In genomic region chr19:48484247-48484893, GRCh38 we compare ENCODE assay signal across 20 cellular contexts. TPM values are rescaled to one million over a fixed set of nuclear protein-coding genes. Genes with fewer than 3 reads are reported as not detected.
DNase-seq lines count a peak whose midpoint lies in the region; ATAC-seq, FAIRE-seq and TF ChIP-seq lines count a peak whose summit lies in the region.
"Had no signal": no experiment of that assay in that cellular context is flagged by ENCODE, and none has a peak within 500 bp of the region (broad histone marks: within the 10 kb centered on the region; RNA-seq: fewer than 3 reads in every experiment).

No MANE protein-coding gene starts in this region.

- no peaks in the 10 kb centered on the region for H3K36me3 Mint-ChIP-seq in activated naive CD4-positive, alpha-beta T cell treated with anti-CD3 and anti-CD28 coated beads, Interleukin-2, amount 50 U/mL, for 24 hours
- H3K36me3 Mint-ChIP-seq in neural progenitor cell: peaks cover 20% of the 10 kb centered on the region
- H3K36me3 Mint-ChIP-seq in stimulated activated memory B cell treated with anti-CD40 and anti-IgM and Interleukin-4, amounts not matched to agents 10 μg/mL and 1 μg/mL and 100 μg/mL, for 72 hours: peaks cover 4% of the 10 kb centered on the region

- peak in 1 of 2 experiments; percentile 64; a peak in 2 of 3 replicates for TF ChIP-seq POLR2A in H1 (IDR thresholded peaks at IDR 0.05; ENCODE audit: control extremely low read depth in 1 of 2, low read depth in 2 of 2, low read length in 2 of 2)

- H3K9ac ChIP-seq in H1 (replicated peaks in 1 of 4; ENCODE audit: extremely low read depth in 1 of 4, low read depth in 3 of 4, low read length in 3 of 4): no peak overlapping the region
- H3K9ac ChIP-seq in neural progenitor cell: no peak overlapping the region
- H3K9ac ChIP-seq: BLaER1 had no signal

- no peak for FAIRE-seq in H1 (lab: Jason Lieb, UNC)
- FAIRE-seq in GM19239 (lab: Jason Lieb, UNC): no peak
- FAIRE-seq: D721Med had no signal

- H4K5ac ChIP-seq in H1 (ENCODE audit: insufficient read length, low read depth, low read length): no peak overlapping the region

- no peak for DNase-seq in activated naive CD4-positive, alpha-beta T cell treated with anti-CD3 and anti-CD28 coated beads, Interleukin-2, amount 50 U/mL, for 16 hours
- DNase-seq in H1 (ENCODE audit: low read depth in 1 of 2, low spot score in 2 of 2): no peak
- DNase-seq in neural progenitor cell (ENCODE audit: low spot score): no peak
- no peak for DNase-seq in GM19239 (ENCODE audit: insufficient read length, low spot score)
- DNase-seq in NCI-H1092 (lab: John Stamatoyannopoulos, UW): no peak
- DNase-seq: CD8-positive, alpha-beta T cell; DMS79 treated with DMSO at 0.1 percent for 48 hours; MV-4-11; NCI-H1436; NCI-H2029 treated with DMSO at 0.1 percent for 48 hours; NCI-H510A treated with DMSO at 0.1 percent for 48 hours; Right ventricle myocardium superior had no signal

- WGBS in H1 (ENCODE audit: extremely low coverage in 1 of 2, insufficient coverage in 1 of 2, insufficient read length in 1 of 2, insufficient replicate concordance in 2 of 2, low coverage in 1 of 2, low lambda C conversion rate in 2 of 2, missing lambda C conversion rate in 1 of 2), 2 experiments: 94% methylated on average over 16 of the region's 16 CpGs; no CpG with 5 or more reads in 1 of the 2 experiments

- H4K20me1 ChIP-seq in H1 (replicated peaks in 1 of 2; ENCODE audit: control insufficient read depth in 1 of 2, insufficient read depth in 2 of 2, low read length in 2 of 2): peaks cover 3 to 7% of the 10 kb centered on the region in 2 experiments
- peaks cover 6% of the 10 kb centered on the region for H4K20me1 ChIP-seq in neural progenitor cell (ENCODE audit: low read depth)

- no peak for ATAC-seq in stimulated activated memory B cell treated with anti-CD40 and anti-IgM and Interleukin-4, amounts not matched to agents 10 μg/mL and 1 μg/mL and 100 μg/mL, for 72 hours
- ATAC-seq: CD8-positive, alpha-beta T cell had no signal

- H2BK12ac ChIP-seq in H1 (ENCODE audit: low read depth, low read length): no peak overlapping the region

- POLR2A ChIA-PET in HEK293 (lab: Yijun Ruan, JAX): no interaction called here
- POLR2A ChIA-PET in H1 (lab: Charles Lee; ENCODE audit: partially characterized antibody): interaction anchor here (0.6 to 2.2 kb wide), 9 partner anchors 10 to 107 kb away, joined by 3 to 13 read pairs (median 3); no protein-coding TSS in a partner anchor

- H3K18ac ChIP-seq in H1 (ENCODE audit: extremely low read depth, low read length): no peak overlapping the region

- H3K23me2 ChIP-seq in H1 (ENCODE audit: low read depth, low read length): peaks cover 3% of the 10 kb centered on the region; the same call in 1 of the 2 replicates

- H3K79me2 ChIP-seq in H1 (ENCODE audit: control insufficient read depth in 1 of 2, insufficient read depth in 2 of 2, low read length in 2 of 2): no peaks in the 10 kb centered on the region
- H3K79me2 ChIP-seq in neural progenitor cell (ENCODE audit: low read depth): no peaks in the 10 kb centered on the region

- H3K4me2 ChIP-seq in H1 (ENCODE audit: insufficient read depth in 1 of 2, low read depth in 2 of 2, low read length in 2 of 2) (no peak overlapping the region), neural progenitor cell (no peak overlapping the region)
- H3K4me2 ChIP-seq: BLaER1 had no signal

- TF ChIP-seq CTCF in HEK293 (tag by site-specific recombination; IDR thresholded peaks at IDR 0.05) (no peak), H1 (IDR thresholded peaks at IDR 0.05; ENCODE audit: control extremely low read depth in 1 of 3, insufficient read depth in 1 of 3, low read depth in 1 of 3, low read length in 3 of 3) (no peak), neural progenitor cell (IDR thresholded peaks at IDR 0.05) (no peak)

- TF ChIP-seq RAD21 in H1 (IDR thresholded peaks at IDR 0.05 in 1 of 2, conservative IDR thresholded peaks at IDR 0.05 in 1 of 2; ENCODE audit: low read depth in 2 of 2, low read length in 2 of 2): no peak

- no peak for TF ChIP-seq EP300 in H1 (IDR thresholded peaks at IDR 0.05; ENCODE audit: borderline replicate concordance in 1 of 2, low read depth in 2 of 2, low read length in 2 of 2)

- peak overlapping the region; percentile 66 for H3K27ac Mint-ChIP-seq in activated naive CD4-positive, alpha-beta T cell treated with anti-CD3 and anti-CD28 coated beads, Interleukin-2, amount 50 U/mL, for 24 hours
- H3K27ac Mint-ChIP-seq in neural progenitor cell: peak overlapping the region; percentile 6
- no peak overlapping the region for H3K27ac Mint-ChIP-seq in stimulated activated memory B cell treated with anti-CD40 and anti-IgM and Interleukin-4, amounts not matched to agents 10 μg/mL and 1 μg/mL and 100 μg/mL, for 72 hours
- H3K27ac Mint-ChIP-seq: CD8-positive, alpha-beta T cell had no signal

- H3K9me3 ChIP-seq in HEK293 (ENCODE audit: control insufficient read depth, insufficient read depth, low read depth, low read length): no peaks in the 10 kb centered on the region
- H3K9me3 ChIP-seq in H1 (ENCODE audit: insufficient read depth in 2 of 2, low read depth in 1 of 2, low read length in 1 of 2): no peaks in the 10 kb centered on the region
- H3K9me3 ChIP-seq in neural progenitor cell (ENCODE audit: low read depth): no peaks in the 10 kb centered on the region
- H3K9me3 ChIP-seq: BLaER1 had no signal

- no peaks in the 10 kb centered on the region for H3K9me3 Mint-ChIP-seq in activated naive CD4-positive, alpha-beta T cell treated with anti-CD3 and anti-CD28 coated beads, Interleukin-2, amount 50 U/mL, for 24 hours
- H3K9me3 Mint-ChIP-seq in neural progenitor cell: no peaks in the 10 kb centered on the region
- H3K9me3 Mint-ChIP-seq in stimulated activated memory B cell treated with anti-CD40 and anti-IgM and Interleukin-4, amounts not matched to agents 10 μg/mL and 1 μg/mL and 100 μg/mL, for 72 hours: no peaks in the 10 kb centered on the region
- H3K9me3 Mint-ChIP-seq: CD8-positive, alpha-beta T cell had no signal

- no peaks in the 10 kb centered on the region for H3K27me3 Mint-ChIP-seq in activated naive CD4-positive, alpha-beta T cell treated with anti-CD3 and anti-CD28 coated beads, Interleukin-2, amount 50 U/mL, for 24 hours
- H3K27me3 Mint-ChIP-seq in neural progenitor cell (ENCODE audit: insufficient read depth, low read depth): peaks cover 16% of the 10 kb centered on the region
- H3K27me3 Mint-ChIP-seq in stimulated activated memory B cell treated with anti-CD40 and anti-IgM and Interleukin-4, amounts not matched to agents 10 μg/mL and 1 μg/mL and 100 μg/mL, for 72 hours: peaks cover 25% of the 10 kb centered on the region

- no peak overlapping the region for H2BK20ac ChIP-seq in H1 (ENCODE audit: low read length)

- no peak overlapping the region for H4K91ac ChIP-seq in H1 (replicated peaks; ENCODE audit: insufficient read length, low read length)

- H4K8ac ChIP-seq in H1 (ENCODE audit: extremely low read depth, insufficient read depth, low read length): no peak overlapping the region

- H3K23ac ChIP-seq in H1 (ENCODE audit: insufficient read length): no peak overlapping the region

- no peak overlapping the region for H3K4me3 Mint-ChIP-seq in activated naive CD4-positive, alpha-beta T cell treated with anti-CD3 and anti-CD28 coated beads, Interleukin-2, amount 50 U/mL, for 24 hours
- peak overlapping the region; percentile 7 for H3K4me3 Mint-ChIP-seq in neural progenitor cell
- H3K4me3 Mint-ChIP-seq in stimulated activated memory B cell treated with anti-CD40 and anti-IgM and Interleukin-4, amounts not matched to agents 10 μg/mL and 1 μg/mL and 100 μg/mL, for 72 hours: no peak overlapping the region

- H3K27ac ChIP-seq in HEK293 (ENCODE audit: extremely low read depth, low read depth, low read length) (no peak overlapping the region), H1 (ENCODE audit: low read depth, low read length) (no peak overlapping the region), neural progenitor cell (no peak overlapping the region)
- H3K27ac ChIP-seq: BLaER1, SK-N-MC had no signal

- H3K79me1 ChIP-seq in H1 (ENCODE audit: low read depth, low read length): no peaks in the 10 kb centered on the region; the same call in 1 of the 2 replicates

- no peak overlapping the region for H2BK15ac ChIP-seq in H1 (ENCODE audit: low read length)

- peaks cover 39% of the 10 kb centered on the region for H3F3A ChIP-seq in neural progenitor cell (ENCODE audit: low read depth)

- H2BK5ac ChIP-seq in H1 (ENCODE audit: low read depth, low read length): no peak overlapping the region

- no peak overlapping the region for H2AK5ac ChIP-seq in H1 (ENCODE audit: low read depth, low read length)

- H3K27me3 ChIP-seq in H1 (replicated peaks in 1 of 4; ENCODE audit: control insufficient read depth in 3 of 4, extremely low read depth in 1 of 4, insufficient read depth in 3 of 4, low read length in 3 of 4): peaks cover 0 to 5% (median 3%) of the 10 kb centered on the region in 4 experiments; a peak in 3 of 7 replicates
- no peaks in the 10 kb centered on the region for H3K27me3 ChIP-seq in neural progenitor cell
- H3K27me3 ChIP-seq: BLaER1 had no signal

- no peak overlapping the region for H3K14ac ChIP-seq in H1 (ENCODE audit: insufficient read length)

- no peak overlapping the region for H3K4me3 ChIP-seq in HEK293 (ENCODE audit: low read depth, low read length)
- no peak overlapping the region for H3K4me3 ChIP-seq in H1 (ENCODE audit: extremely low read depth in 1 of 4, insufficient read depth in 2 of 4, low read depth in 3 of 4, low read length in 4 of 4)
- no peak overlapping the region for H3K4me3 ChIP-seq in neural progenitor cell
- H3K4me3 ChIP-seq: BLaER1, SK-N-MC had no signal

- no peak overlapping the region for H3K56ac ChIP-seq in H1 (replicated peaks; ENCODE audit: insufficient read length, low read depth, low read length)

- H3K4me1 ChIP-seq in HEK293 (ENCODE audit: control insufficient read depth, insufficient read depth, low read length): no peaks in the 10 kb centered on the region
- peaks cover 0 to 1% (median 0%) of the 10 kb centered on the region in 4 experiments; a peak in 1 of 7 replicates for H3K4me1 ChIP-seq in H1 (replicated peaks in 1 of 4; ENCODE audit: control insufficient read depth in 3 of 4, insufficient read depth in 4 of 4, low read length in 3 of 4)
- H3K4me1 ChIP-seq in neural progenitor cell: no peaks in the 10 kb centered on the region

- CTCF ChIA-PET in HEK293 (lab: Yijun Ruan, JAX): no interaction called here
- CTCF ChIA-PET in H1 (lab: Charles Lee; ENCODE audit: partially characterized antibody): no interaction called here

- H3K4me1 Mint-ChIP-seq in activated naive CD4-positive, alpha-beta T cell treated with anti-CD3 and anti-CD28 coated beads, Interleukin-2, amount 50 U/mL, for 24 hours: peaks cover 23% of the 10 kb centered on the region
- H3K4me1 Mint-ChIP-seq in neural progenitor cell: peaks cover 28% of the 10 kb centered on the region
- peaks cover 22% of the 10 kb centered on the region for H3K4me1 Mint-ChIP-seq in stimulated activated memory B cell treated with anti-CD40 and anti-IgM and Interleukin-4, amounts not matched to agents 10 μg/mL and 1 μg/mL and 100 μg/mL, for 72 hours

- H2AFZ ChIP-seq in H1 (ENCODE audit: low read length): no peak overlapping the region
- no peak overlapping the region for H2AFZ ChIP-seq in neural progenitor cell (replicated peaks)

- H2BK120ac ChIP-seq in H1 (replicated peaks; ENCODE audit: low read depth, low read length): no peak overlapping the region

- peaks cover 15 to 16% of the 10 kb centered on the region in 2 experiments; a peak in 2 of 3 replicates for H3K36me3 ChIP-seq in HEK293 (ENCODE audit: control insufficient read depth in 2 of 2, insufficient read depth in 1 of 2, low read length in 2 of 2)
- peaks cover 0 to 13% (median 2%) of the 10 kb centered on the region in 4 experiments; a peak in 5 of 8 replicates for H3K36me3 ChIP-seq in H1 (ENCODE audit: control insufficient read depth in 2 of 4, insufficient read depth in 4 of 4, low read length in 3 of 4)
- H3K36me3 ChIP-seq in neural progenitor cell: no peaks in the 10 kb centered on the region

- H3K4ac ChIP-seq in H1 (replicated peaks; ENCODE audit: insufficient read length, low read depth, low read length): no peak overlapping the region

RNA-seq across cellular contexts. Expression of gene CYTH2, which starts 15.2 kb away (rescaled TPM):
- total RNA-seq in H1 (2021; fragmentation: NEBNext Ultra II Directional; extraction: Animal tissue kit (Norgen Biotek cat#: 25700)): 67.7 and 71.4 TPM in 2 replicates
- polyA plus RNA-seq in H1 (2011; rRNA removed): 43.7 and 62.5 TPM in 2 replicates
- 59.5 TPM for polyA plus RNA-seq in H1 (2011; cell fraction: cytosol; rRNA removed)
- 225 TPM for polyA plus RNA-seq in H1 (2011; cell fraction: nucleus; rRNA removed)
- polyA plus RNA-seq in H1 (2012, experiment 1 of 2): 64.0 to 76.5 TPM (median 71.8 TPM) in 4 replicates
- 35.7 TPM for polyA plus RNA-seq in H1 (2012, experiment 2 of 2)
- 44.2 TPM for polyA plus RNA-seq in H1 (2013, experiment 1 of 2)
- 37.5 TPM for polyA plus RNA-seq in H1 (2013, experiment 2 of 2)
- 53.7 and 70.7 TPM in 2 replicates for polyA minus RNA-seq in H1 (2011; rRNA and poly(A)+ RNA removed)
- polyA minus RNA-seq in H1 (2011; cell fraction: cytosol; rRNA and poly(A)+ RNA removed): 28.7 TPM
- polyA minus RNA-seq in H1 (2011; cell fraction: nucleus; rRNA and poly(A)+ RNA removed): 65.5 TPM
- total RNA-seq in neural progenitor cell (ENCODE audit: low replicate concordance): 50.3 and 107 TPM in 2 replicates

RNA-seq across cellular contexts. Expression of gene LMTK3, which starts 27.3 kb away (rescaled TPM):
- total RNA-seq in H1 (2021; fragmentation: NEBNext Ultra II Directional; extraction: Animal tissue kit (Norgen Biotek cat#: 25700)): 12.4 and 13.6 TPM in 2 replicates
- polyA plus RNA-seq in H1 (2011; rRNA removed): 2.7 and 7.3 TPM in 2 replicates
- polyA plus RNA-seq in H1 (2011; cell fraction: cytosol; rRNA removed): 3.4 TPM
- polyA plus RNA-seq in H1 (2011; cell fraction: nucleus; rRNA removed): 11.6 TPM
- 6.8 to 10.4 TPM (median 9.6 TPM) in 4 replicates for polyA plus RNA-seq in H1 (2012, experiment 1 of 2)
- 4.1 TPM for polyA plus RNA-seq in H1 (2012, experiment 2 of 2)
- 10.0 TPM for polyA plus RNA-seq in H1 (2013, experiment 1 of 2)
- polyA plus RNA-seq in H1 (2013, experiment 2 of 2): 8.2 TPM
- polyA minus RNA-seq in H1 (2011; rRNA and poly(A)+ RNA removed): 0.90 and 1.2 TPM in 2 replicates
- 5.9 TPM for polyA minus RNA-seq in H1 (2011; cell fraction: cytosol; rRNA and poly(A)+ RNA removed)
- polyA minus RNA-seq in H1 (2011; cell fraction: nucleus; rRNA and poly(A)+ RNA removed): 5.9 TPM
- 0.02 and 3.5 TPM in 2 replicates for total RNA-seq in neural progenitor cell (ENCODE audit: low replicate concordance)
- total RNA-seq: A172, H4 had no signal

RNA-seq across cellular contexts. Expression of gene KCNJ14, which starts 29.0 kb away (rescaled TPM):
- total RNA-seq in H1 (2021; fragmentation: NEBNext Ultra II Directional; extraction: Animal tissue kit (Norgen Biotek cat#: 25700)): 0.89 and 1.0 TPM in 2 replicates
- 0.45 and 0.61 TPM in 2 replicates for polyA plus RNA-seq in H1 (2011; rRNA removed)
- 0.28 TPM for polyA plus RNA-seq in H1 (2011; cell fraction: cytosol; rRNA removed)
- 1.3 TPM for polyA plus RNA-seq in H1 (2011; cell fraction: nucleus; rRNA removed)
- 0.66 to 0.84 TPM (median 0.73 TPM) in 4 replicates for polyA plus RNA-seq in H1 (2012, experiment 1 of 2)
- polyA plus RNA-seq in H1 (2012, experiment 2 of 2): 0.68 TPM
- 0.39 TPM for polyA plus RNA-seq in H1 (2013, experiment 1 of 2)
- 0.44 TPM for polyA plus RNA-seq in H1 (2013, experiment 2 of 2)
- polyA minus RNA-seq in H1 (2011; rRNA and poly(A)+ RNA removed): 0.68 and 1.9 TPM in 2 replicates
- polyA minus RNA-seq in H1 (2011; cell fraction: cytosol; rRNA and poly(A)+ RNA removed): 0.37 TPM
- polyA minus RNA-seq in H1 (2011; cell fraction: nucleus; rRNA and poly(A)+ RNA removed): 0.80 TPM
- 0.69 and 0.74 TPM in 2 replicates for total RNA-seq in neural progenitor cell (ENCODE audit: low replicate concordance)

RNA-seq across cellular contexts. Expression of gene GRWD1, which starts 38.6 kb away (rescaled TPM):
- 61.9 and 64.9 TPM in 2 replicates for total RNA-seq in H1 (2021; fragmentation: NEBNext Ultra II Directional; extraction: Animal tissue kit (Norgen Biotek cat#: 25700))
- 36.9 and 46.4 TPM in 2 replicates for polyA plus RNA-seq in H1 (2011; rRNA removed)
- 44.2 TPM for polyA plus RNA-seq in H1 (2011; cell fraction: cytosol; rRNA removed)
- polyA plus RNA-seq in H1 (2011; cell fraction: nucleus; rRNA removed): 30.1 TPM
- polyA plus RNA-seq in H1 (2012, experiment 1 of 2): 25.4 to 44.2 TPM (median 41.0 TPM) in 4 replicates
- 36.9 TPM for polyA plus RNA-seq in H1 (2012, experiment 2 of 2)
- 18.6 TPM for polyA plus RNA-seq in H1 (2013, experiment 1 of 2)
- 17.3 TPM for polyA plus RNA-seq in H1 (2013, experiment 2 of 2)
- polyA minus RNA-seq in H1 (2011; rRNA and poly(A)+ RNA removed): 11.5 and 19.1 TPM in 2 replicates
- polyA minus RNA-seq in H1 (2011; cell fraction: cytosol; rRNA and poly(A)+ RNA removed): 24.4 TPM
- 18.2 TPM for polyA minus RNA-seq in H1 (2011; cell fraction: nucleus; rRNA and poly(A)+ RNA removed)
- 10.6 and 31.5 TPM in 2 replicates for total RNA-seq in neural progenitor cell (ENCODE audit: low replicate concordance)
